21 cellular contexts compared by ENCODE assay signal in genomic region chr18:25799221-25799620, GRCh38.
"Had no signal": no experiment of that assay in that cellular context is flagged by ENCODE, and none has a peak within 500 bp of the region (broad histone marks: within the 10 kb centered on the region; RNA-seq: fewer than 3 reads in every experiment).

No MANE protein-coding gene starts in this region.

- H3K4me3 Mint-ChIP-seq: IgD-negative memory B cell had no signal

- DNase-seq: Kasumi-1, MM.1S, NCI-H1092 treated with DMSO at 0.1 percent for 48 hours, NCI-H1436, NCI-H187, NCI-H2029, NCI-H2081 treated with DMSO at 0.1 percent for 48 hours, NCI-H2171, NCI-H226, NCI-H446, NCI-H510A, NCI-H524 treated with DMSO at 0.1 percent for 48 hours, NCI-H69, NCI-H774, SHP77 had no signal

- H3K27me3 Mint-ChIP-seq: IgD-negative memory B cell had no signal

- H3K4me1 Mint-ChIP-seq: IgD-negative memory B cell had no signal

- H3K4me2 ChIP-seq: KMS-11 had no signal

- ATAC-seq: HepG2, K562 had no signal

- H3K4me3 ChIP-seq: K562, SK-N-MC had no signal

- H3K9ac ChIP-seq: KMS-11 had no signal

- H3K36me3 Mint-ChIP-seq: IgD-negative memory B cell had no signal

- H3K27ac ChIP-seq: KMS-11, RWPE1, SK-N-MC had no signal
